ENCODE assay signal across 7 cellular contexts in genomic region chr1:119560402-119560801, GRCh38. TPM values are rescaled to one million over a fixed set of nuclear protein-coding genes. Genes with fewer than 3 reads are reported as not detected.
"Had no signal": no experiment of that assay in that cellular context is flagged by ENCODE, and none has a peak within 500 bp of the region (broad histone marks: within the 10 kb centered on the region; RNA-seq: fewer than 3 reads in every experiment).

No MANE protein-coding gene starts in this region.

RNA-seq across cellular contexts. Expression of gene HSD3B1, which starts 53.4 kb away (rescaled TPM):
- total RNA-seq: GM23248, H4, H7, HFFc6, HT-29, IMR-90, LHCN-M2 had no signal
- polyA plus RNA-seq: GM23248, IMR-90 had no signal
